Comparison of ENCODE assay signal across 23 cellular contexts in the genomic region with DNA sequence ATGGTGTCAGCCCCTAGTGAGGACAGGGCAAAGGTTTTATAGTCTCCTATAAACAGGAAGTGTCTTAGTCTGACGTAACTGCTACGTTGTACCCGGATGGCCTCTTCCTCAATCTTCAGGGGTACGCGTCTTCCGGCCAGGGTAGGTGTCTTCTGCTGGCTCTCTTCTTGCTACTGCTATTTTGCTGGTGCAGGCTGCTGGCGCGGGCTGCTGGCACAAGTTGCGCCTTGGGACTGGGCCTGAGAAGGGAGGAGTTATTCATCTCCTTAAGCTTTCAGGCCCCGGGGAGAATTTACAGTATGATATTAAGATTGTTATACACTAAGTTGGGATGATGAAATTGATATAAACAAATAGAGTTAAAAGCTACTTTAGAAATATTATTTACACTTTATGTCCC.
"Had no signal": no experiment of that assay in that cellular context is flagged by ENCODE, and none has a peak within 500 bp of the region (broad histone marks: within the 10 kb centered on the region; RNA-seq: fewer than 3 reads in every experiment).

No MANE protein-coding gene starts in this region.

- H3K36me3 ChIP-seq: gastroesophageal sphincter, heart left ventricle, left lung, ovary, suprapubic skin, tibial artery, upper lobe of right lung, uterus had no signal

- H3K4me1 ChIP-seq: gastroesophageal sphincter, heart left ventricle, left lung, psoas muscle, suprapubic skin, tibial artery, upper lobe of right lung, uterus had no signal

- H3K4me3 ChIP-seq: coronary artery, gastroesophageal sphincter, heart left ventricle, hepatocyte, left lung, ovary, psoas muscle, skin epidermis, suprapubic skin, tibial artery, upper lobe of right lung, uterus had no signal

- DNase-seq: dermis blood vessel endothelial cell; effector memory CD8-positive, alpha-beta T cell; heart left ventricle; left cardiac atrium; mesendoderm; midbrain; naive thymus-derived CD4-positive, alpha-beta T cell; occipital lobe; ovary; psoas muscle; right cardiac atrium; stimulated activated CD4-positive, alpha-beta T cell treated with anti-CD3 and anti-CD28 coated beads, Interleukin-15, amount 100 ng/mL, for 24 hours; stimulated activated CD4-positive, alpha-beta T cell treated with anti-CD3 and anti-CD28 coated beads, Interleukin-2, amount 100 ng/mL, for 48 hours; stimulated activated naive B cell treated with anti-CD40 and anti-IgM and Interleukin-4, amounts not matched to agents 10 μg/mL and 1 μg/mL and 100 μg/mL, for 72 hours; tibial artery; upper lobe of right lung had no signal

- H3K27me3 ChIP-seq: gastroesophageal sphincter, heart left ventricle, hepatocyte, left lung, ovary, suprapubic skin, tibial artery, upper lobe of right lung, uterus had no signal

- H2AFZ ChIP-seq: hepatocyte had no signal

- H3K9me3 ChIP-seq: gastroesophageal sphincter, heart left ventricle, left lung, ovary, psoas muscle, suprapubic skin, tibial artery, upper lobe of right lung, uterus had no signal

- H3K4me2 ChIP-seq: hepatocyte had no signal

- H3K27ac ChIP-seq: coronary artery, gastroesophageal sphincter, heart left ventricle, hepatocyte, left lung, ovary, psoas muscle, skin epidermis, suprapubic skin, tibial artery, upper lobe of right lung, uterus had no signal

- ATAC-seq: effector memory CD8-positive, alpha-beta T cell; gastroesophageal sphincter; heart left ventricle; left cardiac atrium; left lung; naive thymus-derived CD4-positive, alpha-beta T cell; psoas muscle; right cardiac atrium; stimulated activated naive B cell treated with anti-CD40 and anti-IgM and Interleukin-4, amounts not matched to agents 10 μg/mL and 1 μg/mL and 100 μg/mL, for 72 hours; upper lobe of right lung had no signal
